In the genomic region with DNA sequence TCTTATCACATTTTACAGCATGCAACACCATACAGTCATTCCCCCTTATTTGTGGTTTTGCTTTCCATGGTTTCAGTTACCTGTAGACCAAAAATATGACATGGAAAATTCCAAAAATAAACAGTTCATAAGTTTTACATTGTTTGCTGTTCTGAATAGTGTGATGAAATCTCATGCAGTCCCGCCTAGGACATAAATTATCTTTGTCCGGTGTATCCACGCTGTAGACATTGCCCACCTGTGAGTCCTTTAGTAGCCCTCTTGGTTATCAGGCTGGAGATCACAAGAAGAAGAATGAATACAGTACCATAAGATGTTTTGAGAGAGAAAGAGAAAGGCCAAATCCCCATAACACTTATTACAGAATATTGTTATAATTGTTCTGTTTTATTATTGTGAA, we compare ENCODE assay signal across 28 cellular contexts.
"Had no signal": no experiment of that assay in that cellular context is flagged by ENCODE, and none has a peak within 500 bp of the region (broad histone marks: within the 10 kb centered on the region; RNA-seq: fewer than 3 reads in every experiment).

No MANE protein-coding gene starts in this region.

- H3K4me1 ChIP-seq: suprapubic skin, uterus, vagina had no signal

- H3K9me3 ChIP-seq: stomach, suprapubic skin, testis, thoracic aorta, thyroid gland, tibial artery, tibial nerve, transverse colon, upper lobe of left lung, upper lobe of right lung, uterus, vagina had no signal

- H3K27ac ChIP-seq: suprapubic skin, testis, thoracic aorta, thyroid gland, tibial artery, tibial nerve, transverse colon, upper lobe of right lung, uterus, vagina had no signal

- ATAC-seq: stimulated activated effector memory CD8-positive, alpha-beta T cell treated with anti-CD3 and anti-CD28 coated beads, Interleukin-12 subunit alpha, Interleukin-12 subunit beta, amount 100 ng/mL, for 72 hours; stimulated activated memory B cell treated with anti-CD40 and anti-IgM and Interleukin-4, amounts not matched to agents 10 μg/mL and 1 μg/mL and 100 μg/mL, for 72 hours; stimulated activated naive B cell treated with anti-CD40 and anti-IgM and Interleukin-4, amounts not matched to agents 10 μg/mL and 1 μg/mL and 100 μg/mL, for 72 hours; stimulated activated naive CD8-positive, alpha-beta T cell treated with anti-CD3 and anti-CD28 coated beads, Interleukin-15, amount 100 ng/mL, for 72 hours; stimulated activated naive CD8-positive, alpha-beta T cell treated with anti-CD3 and anti-CD28 coated beads, Interleukin-15, Interleukin-2, amounts not matched to agents 100 U/mL and 50 U/mL, for 24 hours; upper lobe of right lung had no signal

- H3K27me3 Mint-ChIP-seq: stimulated activated memory B cell treated with anti-CD40 and anti-IgM and Interleukin-4, amounts not matched to agents 10 μg/mL and 1 μg/mL and 100 μg/mL, for 72 hours; stimulated activated naive CD8-positive, alpha-beta T cell treated with anti-CD3 and anti-CD28 coated beads, Interleukin-15, amount 100 ng/mL, for 72 hours; stimulated activated naive CD8-positive, alpha-beta T cell treated with anti-CD3 and anti-CD28 coated beads, Interleukin-15, Interleukin-2, amounts not matched to agents 100 ng/mL and 50 ng/mL, for 24 hours; type B pancreatic cell had no signal

- H3K4me1 Mint-ChIP-seq: stimulated activated naive CD8-positive, alpha-beta T cell treated with anti-CD3 and anti-CD28 coated beads, Interleukin-15, amount 100 ng/mL, for 72 hours had no signal

- H3K4me3 ChIP-seq: stomach, suprapubic skin, testis, thoracic aorta, thyroid gland, tibial artery, tibial nerve, transverse colon, upper lobe of left lung, upper lobe of right lung, uterus, vagina had no signal

- H3K27ac Mint-ChIP-seq: stimulated activated effector memory CD8-positive, alpha-beta T cell treated with anti-CD3 and anti-CD28 coated beads, Interleukin-12 subunit alpha, Interleukin-12 subunit beta, amount 100 ng/mL, for 72 hours; stimulated activated memory B cell treated with anti-CD40 and anti-IgM and Interleukin-4, amounts not matched to agents 10 μg/mL and 1 μg/mL and 100 μg/mL, for 72 hours; stimulated activated naive B cell treated with anti-CD40 and anti-IgM and Interleukin-4, amounts not matched to agents 10 μg/mL and 1 μg/mL and 100 μg/mL, for 72 hours; stimulated activated naive CD8-positive, alpha-beta T cell treated with anti-CD3 and anti-CD28 coated beads, Interleukin-15, amount 100 ng/mL, for 72 hours; stimulated activated naive CD8-positive, alpha-beta T cell treated with anti-CD3 and anti-CD28 coated beads, Interleukin-15, Interleukin-2, amounts not matched to agents 100 ng/mL and 50 ng/mL, for 24 hours; type B pancreatic cell had no signal

- H3K9me3 Mint-ChIP-seq: stimulated activated effector memory CD8-positive, alpha-beta T cell treated with anti-CD3 and anti-CD28 coated beads, Interleukin-12 subunit alpha, Interleukin-12 subunit beta, amount 100 ng/mL, for 72 hours; stimulated activated memory B cell treated with anti-CD40 and anti-IgM and Interleukin-4, amounts not matched to agents 10 μg/mL and 1 μg/mL and 100 μg/mL, for 72 hours; stimulated activated naive B cell treated with anti-CD40 and anti-IgM and Interleukin-4, amounts not matched to agents 10 μg/mL and 1 μg/mL and 100 μg/mL, for 72 hours; stimulated activated naive CD8-positive, alpha-beta T cell treated with anti-CD3 and anti-CD28 coated beads, Interleukin-15, amount 100 ng/mL, for 72 hours; stimulated activated naive CD8-positive, alpha-beta T cell treated with anti-CD3 and anti-CD28 coated beads, Interleukin-15, Interleukin-2, amounts not matched to agents 100 ng/mL and 50 ng/mL, for 24 hours had no signal

- DNase-seq: stimulated activated CD4-positive, alpha-beta T cell treated with anti-CD3 and anti-CD28 coated beads, Interleukin-2, amount 100 ng/mL, for 48 hours; stimulated activated CD4-positive, alpha-beta T cell treated with anti-CD3 and anti-CD28 coated beads, Interleukin-4, amount 100 ng/mL, for 1 hour; stimulated activated CD4-positive, alpha-beta T cell treated with anti-CD3 and anti-CD28 coated beads, Interleukin-4, amount 100 ng/mL, for 24 hours; stimulated activated CD4-positive, alpha-beta T cell treated with anti-CD3 and anti-CD28 coated beads, Interleukin-4, amount 100 ng/mL, for 4 hours; stimulated activated CD8-positive, alpha-beta memory T cell treated with anti-CD3 and anti-CD28 coated beads, Interleukin-4, amount 100 ng/mL, for 48 hours; stimulated activated naive B cell treated with anti-CD40 and anti-IgM and Interleukin-4, amounts not matched to agents 10 μg/mL and 1 μg/mL and 100 μg/mL, for 72 hours; stimulated activated naive CD4-positive, alpha-beta T cell; stimulated activated naive CD4-positive, alpha-beta T cell treated with Interleukin-2 at 50 U/mL for 16 hours; stimulated activated naive CD8-positive, alpha-beta T cell treated with anti-CD3 and anti-CD28 coated beads, Interleukin-15, amount 100 ng/mL, for 72 hours; stimulated activated naive CD8-positive, alpha-beta T cell treated with anti-CD3 and anti-CD28 coated beads, Interleukin-15, Interleukin-2, amounts not matched to agents 100 U/mL and 50 U/mL, for 24 hours; stomach; substantia nigra; testis; thyroid gland; tibial artery; transverse colon; trophoblast cell; upper lobe of left lung; upper lobe of right lung; uterus had no signal

- H3K27me3 ChIP-seq: stomach, suprapubic skin, testis, thyroid gland, tibial artery, tibial nerve, transverse colon, upper lobe of left lung, upper lobe of right lung, uterus, vagina had no signal

- H3K4me3 Mint-ChIP-seq: stimulated activated effector memory CD8-positive, alpha-beta T cell treated with anti-CD3 and anti-CD28 coated beads, Interleukin-12 subunit alpha, Interleukin-12 subunit beta, amount 100 ng/mL, for 72 hours; stimulated activated memory B cell treated with anti-CD40 and anti-IgM and Interleukin-4, amounts not matched to agents 10 μg/mL and 1 μg/mL and 100 μg/mL, for 72 hours; stimulated activated naive B cell treated with anti-CD40 and anti-IgM and Interleukin-4, amounts not matched to agents 10 μg/mL and 1 μg/mL and 100 μg/mL, for 72 hours; stimulated activated naive CD8-positive, alpha-beta T cell treated with anti-CD3 and anti-CD28 coated beads, Interleukin-15, amount 100 ng/mL, for 72 hours; stimulated activated naive CD8-positive, alpha-beta T cell treated with anti-CD3 and anti-CD28 coated beads, Interleukin-15, Interleukin-2, amounts not matched to agents 100 ng/mL and 50 ng/mL, for 24 hours; type B pancreatic cell had no signal

- H3K36me3 ChIP-seq: thoracic aorta, thyroid gland, tibial artery, uterus had no signal
